Comparison of ENCODE assay signal across 1 cellular context in the genomic region with DNA sequence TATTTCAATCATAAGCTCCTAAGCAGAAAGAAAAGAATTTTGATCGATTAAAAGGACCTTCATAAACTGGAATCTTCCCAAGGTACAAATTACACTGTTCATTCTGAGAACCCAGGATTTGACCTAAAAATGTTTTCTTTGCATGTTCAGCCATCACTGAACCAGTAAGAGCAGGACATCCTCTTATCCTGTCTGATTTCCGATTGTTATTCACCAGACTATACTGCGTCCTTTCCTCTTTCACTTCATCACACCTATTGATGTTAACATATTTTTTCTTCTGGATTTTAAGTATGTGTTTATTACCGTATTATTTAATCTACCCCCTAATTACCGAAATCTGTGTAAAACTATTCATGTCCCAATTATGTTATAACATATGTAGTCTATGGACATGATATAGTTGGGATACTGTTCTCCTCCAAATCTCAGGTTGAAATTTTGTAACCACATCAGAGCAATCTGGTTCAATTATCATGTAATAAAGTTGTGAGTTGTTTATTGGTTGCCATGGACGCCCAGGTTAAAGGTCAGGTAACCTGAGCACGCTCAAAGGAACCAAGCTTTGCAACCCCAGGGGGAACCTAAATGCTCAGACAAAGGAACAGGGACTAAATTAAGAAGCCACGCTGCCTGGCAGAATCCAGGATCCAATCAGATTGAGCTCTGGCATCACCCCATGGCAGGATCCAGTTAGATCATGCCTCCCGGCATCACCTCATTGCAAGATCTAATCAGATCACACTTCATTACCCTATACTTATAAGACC.
TF ChIP-seq lines count a peak whose summit lies in the region.

No MANE protein-coding gene starts in this region.

TF ChIP-seq in H1, 55 proteins besides CTCF, POLR2A, EP300 and RAD21:
- TF ChIP-seq NANOG (IDR thresholded peaks at IDR 0.05; ENCODE audit: insufficient read depth, low read depth, low read length, poor library complexity, severe bottlenecking) (peak; percentile 13), SP1 (IDR thresholded peaks at IDR 0.05; ENCODE audit: low read depth, low read length) (peak; percentile 76; the same call in 1 of the 2 replicates), CREB1 (IDR thresholded peaks at IDR 0.05) (no peak), SIN3A (conservative IDR thresholded peaks at IDR 0.05 in 1 of 2, IDR thresholded peaks at IDR 0.05 in 1 of 2; ENCODE audit: low read depth in 1 of 2, low read length in 2 of 2) (no peak), CEBPB (IDR thresholded peaks at IDR 0.05; ENCODE audit: low read depth, low read length) (no peak), SP4 (IDR thresholded peaks at IDR 0.05; ENCODE audit: low read length) (0 out of 2 replicates have a peak, but pooled peaks have one; percentile 43), CHD2 (IDR thresholded peaks at IDR 0.05; ENCODE audit: low read length) (peak; percentile 58; the same call in 1 of the 2 replicates)
- TF ChIP-seq, protein P1, sequence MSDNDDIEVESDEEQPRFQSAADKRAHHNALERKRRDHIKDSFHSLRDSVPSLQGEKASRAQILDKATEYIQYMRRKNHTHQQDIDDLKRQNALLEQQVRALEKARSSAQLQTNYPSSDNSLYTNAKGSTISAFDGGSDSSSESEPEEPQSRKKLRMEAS (IDR thresholded peaks at IDR 0.05): no peak
